ENCODE assay signal across 15 cellular contexts in genomic region chr4:88275949-88276515, GRCh38. TPM values are rescaled to one million over a fixed set of nuclear protein-coding genes. Genes with fewer than 3 reads are reported as not detected.
DNase-seq lines count a peak whose midpoint lies in the region; ATAC-seq, FAIRE-seq and TF ChIP-seq lines count a peak whose summit lies in the region.
"Had no signal": no experiment of that assay in that cellular context is flagged by ENCODE, and none has a peak within 500 bp of the region (broad histone marks: within the 10 kb centered on the region; RNA-seq: fewer than 3 reads in every experiment).

No MANE protein-coding gene starts in this region.

- TF ChIP-seq CTCF in PC-3 (conservative IDR thresholded peaks at IDR 0.05; ENCODE audit: low read depth, low read length) (no peak), keratinocyte (optimal IDR thresholded peaks at IDR 0.05 in 1 of 3, IDR thresholded peaks at IDR 0.05 in 1 of 3, conservative IDR thresholded peaks at IDR 0.05 in 1 of 3; ENCODE audit: extremely low read depth in 1 of 3, insufficient read depth in 2 of 3, low read length in 3 of 3) (no peak)

- H3K9me3 ChIP-seq in PC-3 (ENCODE audit: low read length) (no peaks in the 10 kb centered on the region), keratinocyte (ENCODE audit: control insufficient read depth, low read depth, low read length) (no peaks in the 10 kb centered on the region), aorta (ENCODE audit: control insufficient read depth, low read length) (no peaks in the 10 kb centered on the region)

- no peaks in the 10 kb centered on the region for H4K20me1 ChIP-seq in PC-3 (ENCODE audit: low read length)
- no peaks in the 10 kb centered on the region for H4K20me1 ChIP-seq in keratinocyte (ENCODE audit: control insufficient read depth, extremely low read depth, insufficient read depth, low read length)

- no TSS peak for BruUV-seq in PC-3 (replicated peaks; lab: Mats Ljungman, UMichigan)

- 79 to 83% methylated on average over 4 of the region's 4 CpGs for WGBS in aorta, 2 donors

- H3K79me2 ChIP-seq in PC-3 (ENCODE audit: low read length) (no peaks in the 10 kb centered on the region; the same call in 1 of the 2 replicates), keratinocyte (ENCODE audit: control insufficient read depth, insufficient read depth, low read length) (no peaks in the 10 kb centered on the region)

- no peaks in the 10 kb centered on the region for H3K27me3 ChIP-seq in PC-3 (ENCODE audit: low read length)
- no peaks in the 10 kb centered on the region for H3K27me3 ChIP-seq in keratinocyte (ENCODE audit: control insufficient read depth, extremely low read depth, insufficient read depth, low read length)
- H3K27me3 ChIP-seq in aorta (ENCODE audit: control insufficient read depth in 1 of 2, insufficient read depth in 2 of 2, low read length in 1 of 2): no peaks in the 10 kb centered on the region

- H3K4me3 ChIP-seq in PC-3 (ENCODE audit: low read length) (no peak overlapping the region), keratinocyte (ENCODE audit: control insufficient read depth in 2 of 3, extremely low read depth in 1 of 3, insufficient read depth in 2 of 3, low read depth in 1 of 3, low read length in 3 of 3) (no peak overlapping the region), aorta (ENCODE audit: low read length in 2 of 2) (no peak overlapping the region)

- intact Hi-C loops in PC-3 (cut with micrococcal nuclease): no loop called here
- intact Hi-C loops in aorta (cut with DNase I): no loop called here

- POLR2A ChIA-PET in PC-3 (lab: Charles Lee; ENCODE audit: unreplicated experiment): interaction anchor here (0.7 kb wide), 1 partner anchor 49 kb away, joined by 3 read pairs; no protein-coding TSS in a partner anchor

- CTCF ChIA-PET in PC-3 (lab: Charles Lee): no interaction called here

- DNase-seq in ACHN: peak; percentile 69
- DNase-seq in GM18507 (ENCODE audit: extremely low spot score, insufficient read length, low read depth): no peak
- peak; percentile 11 for DNase-seq in PC-3
- no peak for DNase-seq in keratinocyte (ENCODE audit: low read depth, low spot score)
- DNase-seq in NCI-H2196 treated with DMSO at 0.1 percent for 48 hours (lab: John Stamatoyannopoulos, UW; ENCODE audit: unreplicated experiment): no peak
- DNase-seq in aorta: no peak
- DNase-seq in DMS53 treated with DMSO at 0.1 percent for 48 hours (lab: John Stamatoyannopoulos, UW; ENCODE audit: unreplicated experiment): no peak
- DNase-seq: caudate nucleus; hypothalamus; left cardiac atrium; NCI-H1436; NCI-H82; stimulated activated CD4-positive, alpha-beta T cell treated with anti-CD3 and anti-CD28 coated beads, Interleukin-4, amount 100 ng/mL, for 1 hour had no signal

- no peaks in the 10 kb centered on the region for H3K9me2 ChIP-seq in PC-3 (replicated peaks; ENCODE audit: low read length)

- H3K36me3 ChIP-seq in PC-3 (ENCODE audit: low read depth, low read length): no peaks in the 10 kb centered on the region
- H3K36me3 ChIP-seq in keratinocyte (ENCODE audit: control insufficient read depth in 2 of 2, extremely low read depth in 1 of 2, insufficient read depth in 2 of 2, low read length in 2 of 2): no peaks in the 10 kb centered on the region
- no peaks in the 10 kb centered on the region for H3K36me3 ChIP-seq in aorta (ENCODE audit: control insufficient read depth in 1 of 2, insufficient read depth in 2 of 2, low read length in 1 of 2)

- H3K9ac ChIP-seq in PC-3 (ENCODE audit: low read length): no peak overlapping the region
- H3K9ac ChIP-seq in keratinocyte (ENCODE audit: control insufficient read depth, extremely low read depth, insufficient read depth, low read length): no peak overlapping the region

- H2AFZ ChIP-seq in PC-3 (ENCODE audit: low read length): no peak overlapping the region
- no peak overlapping the region for H2AFZ ChIP-seq in keratinocyte (ENCODE audit: control insufficient read depth, low read length)

- H3K9me1 ChIP-seq in keratinocyte (ENCODE audit: control insufficient read depth, extremely low read depth, insufficient read depth, low read length): no peaks in the 10 kb centered on the region

- H3K4me1 ChIP-seq in PC-3 (ENCODE audit: insufficient read depth, low read length) (peaks cover 16% of the 10 kb centered on the region), keratinocyte (ENCODE audit: control insufficient read depth, extremely low read depth, insufficient read depth, low read length) (no peaks in the 10 kb centered on the region), aorta (ENCODE audit: control insufficient read depth in 1 of 2, insufficient read depth in 2 of 2, low read length in 2 of 2) (peaks cover 0 to 3% of the 10 kb centered on the region in 2 donors)

- H3K4me2 ChIP-seq in PC-3 (ENCODE audit: low read length) (peak overlapping the region; percentile 49), keratinocyte (ENCODE audit: control insufficient read depth, extremely low read depth, insufficient read depth, low read depth, low read length) (no peak overlapping the region)

- in situ Hi-C loops in ACHN (cut with HindIII; ENCODE audit: low pct_ligation_motif_present, low pct_unique_long_range_greater_than_20kb, low sequenced_read_pairs): no loop called here

- H3K27ac ChIP-seq in PC-3 (ENCODE audit: low read length) (0 out of 2 replicates have a peak overlapping the region, but pooled peaks have one; percentile 16), keratinocyte (ENCODE audit: control insufficient read depth, insufficient read depth, low read length) (no peak overlapping the region), aorta (ENCODE audit: low read depth in 1 of 2, low read length in 2 of 2) (no peak overlapping the region)

- dilution Hi-C loops in keratinocyte (cut with MboI; ENCODE audit: extremely low pct_ligation_motif_present, low sequenced_read_pairs): no loop called here

- ATAC-seq in PC-3 (peak; percentile 49), GM21360 (IDR thresholded peaks at IDR 0.05; ENCODE audit: unreplicated experiment) (no peak), aorta (ENCODE audit: low FRiP score) (no peak)
- ATAC-seq: sciatic nerve had no signal

- FAIRE-seq in GM18507 (lab: Jason Lieb, UNC) (peak; percentile 44), keratinocyte (lab: Jason Lieb, UNC) (peak; percentile 60)

- H3F3A ChIP-seq in PC-3 (ENCODE audit: low read length, unreplicated experiment): no peaks in the 10 kb centered on the region

RNA-seq across cellular contexts. Expression of gene PPM1K, which starts 8.3 kb away (rescaled TPM):
- total RNA-seq in PC-3 (2014; rRNA removed): 3.0 and 5.7 TPM in 2 replicates
- 7.3 to 9.8 TPM (median 8.9 TPM) in 3 replicates for polyA plus RNA-seq in keratinocyte
- polyA plus RNA-seq in keratinocyte (2011; ENCODE audit: low read depth): 2.0 TPM
- 5.7 and 5.9 TPM in 2 replicates for polyA plus RNA-seq in keratinocyte (2011; cell fraction: cytosol; rRNA removed)
- polyA plus RNA-seq in keratinocyte (2011; cell fraction: nucleus; rRNA removed): 13.2 and 15.6 TPM in 2 replicates
- 3.0 and 4.6 TPM in 2 replicates for polyA plus RNA-seq in keratinocyte (2012; ENCODE audit: low replicate concordance)
- polyA minus RNA-seq in keratinocyte: 7.8 to 24.4 TPM (median 16.4 TPM) in 3 replicates
- 6.5 TPM for polyA minus RNA-seq in keratinocyte (2011; cell fraction: cytosol; rRNA and poly(A)+ RNA removed)
- 12.7 and 22.0 TPM in 2 replicates for polyA minus RNA-seq in keratinocyte (2011; cell fraction: nucleus; rRNA and poly(A)+ RNA removed)
- total RNA-seq in aorta: 10 to 100 TPM; 39.2 to 51.4 TPM
- 10 to 100 TPM; 14.9 to 25.8 TPM for polyA plus RNA-seq in aorta

Comparison
In these comparisons a context has a peak if more than half of its experiments do, and no peak if none do; other contexts are left out.
1. DNase-seq: peak in ACHN (single experiment) and PC-3 (single experiment); none in GM18507 (single experiment), keratinocyte (single experiment), NCI-H2196 treated with DMSO at 0.1 percent for 48 hours (single experiment), aorta (0 of 2) and DMS53 treated with DMSO at 0.1 percent for 48 hours (single experiment).